Comparison of ENCODE assay signal across 8 cellular contexts in the genomic region with DNA sequence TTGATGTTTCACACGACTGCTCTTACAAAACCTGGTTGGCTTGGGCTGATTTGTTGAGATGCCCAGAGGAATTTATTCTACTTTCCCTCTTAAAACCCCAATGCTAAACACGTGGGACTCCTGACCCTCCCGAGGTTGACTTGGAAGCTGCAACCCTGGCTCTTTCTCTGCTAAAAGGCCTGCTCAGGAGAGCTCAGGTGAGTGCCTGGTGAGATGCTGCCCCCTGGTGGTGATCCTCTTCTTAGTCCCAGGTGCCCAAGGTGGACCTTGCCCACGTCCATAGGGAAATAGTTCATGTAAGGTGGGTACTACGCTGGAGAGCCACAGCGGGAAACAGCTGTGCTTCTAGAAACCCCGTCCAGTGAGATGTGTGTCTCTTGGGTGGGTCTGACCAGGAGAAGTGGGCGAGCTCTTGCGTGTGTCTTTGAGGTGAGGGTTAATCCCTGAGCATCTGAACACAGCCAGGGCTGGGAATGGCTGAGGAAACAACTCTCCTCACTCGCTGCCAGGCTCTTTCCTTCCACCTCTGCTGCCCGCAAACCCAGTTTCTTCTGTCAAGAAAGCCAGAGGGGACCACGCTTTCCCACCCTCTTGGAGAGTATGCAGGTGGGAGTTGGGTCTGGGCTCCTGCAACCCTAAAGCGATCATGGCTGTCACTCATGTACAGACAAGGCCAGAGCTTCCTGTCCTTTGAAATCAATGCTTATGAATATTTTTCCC.
DNase-seq lines count a peak whose midpoint lies in the region; ATAC-seq and TF ChIP-seq lines count a peak whose summit lies in the region.

No MANE protein-coding gene starts in this region.

- H3K4me3 ChIP-seq in epithelial cell of esophagus (ENCODE audit: low read length), result no peak overlapping the region

- peak; percentile 85 for TF ChIP-seq CTCF in epithelial cell of esophagus (IDR thresholded peaks at IDR 0.05; ENCODE audit: insufficient read depth, low read depth, low read length, missing control alignments)

- ATAC-seq in GM21723 (IDR thresholded peaks at IDR 0.05; ENCODE audit: unreplicated experiment) (peak; percentile 66), HG03045 (IDR thresholded peaks at IDR 0.05; ENCODE audit: unreplicated experiment) (no peak)

- DNase-seq in COLO829 (ENCODE audit: low spot score) (peak; percentile 32), NCI-H2029 treated with DMSO at 0.1 percent for 48 hours (lab: John Stamatoyannopoulos, UW) (peak; percentile 58), epithelial cell of esophagus (ENCODE audit: low read depth) (peak; percentile 81), midbrain (lab: John Stamatoyannopoulos, UW) (peak; percentile 16)
- DNase-seq in activated CD4-positive, alpha-beta T cell treated with anti-CD3 and anti-CD28 coated beads for 4 hours, result peak; percentile 15 to 42
- peak; percentile 8 for DNase-seq in stimulated activated naive CD4-positive, alpha-beta T cell treated with Interleukin-2 at 50 U/mL for 16 hours (lab: John Stamatoyannopoulos, UW)

Comparison
In these comparisons a context has a peak if more than half of its experiments do, and no peak if none do; other contexts are left out.
1. DNase-seq: peak in every context shown above with its lines; median percentile 81 in epithelial cell of esophagus; 58 in NCI-H2029 treated with DMSO at 0.1 percent for 48 hours; 32 in COLO829; 28 in activated CD4-positive, alpha-beta T cell treated with anti-CD3 and anti-CD28 coated beads for 4 hours; 16 in midbrain; 8 in stimulated activated naive CD4-positive, alpha-beta T cell treated with Interleukin-2 at 50 U/mL for 16 hours.